In the genomic region with DNA sequence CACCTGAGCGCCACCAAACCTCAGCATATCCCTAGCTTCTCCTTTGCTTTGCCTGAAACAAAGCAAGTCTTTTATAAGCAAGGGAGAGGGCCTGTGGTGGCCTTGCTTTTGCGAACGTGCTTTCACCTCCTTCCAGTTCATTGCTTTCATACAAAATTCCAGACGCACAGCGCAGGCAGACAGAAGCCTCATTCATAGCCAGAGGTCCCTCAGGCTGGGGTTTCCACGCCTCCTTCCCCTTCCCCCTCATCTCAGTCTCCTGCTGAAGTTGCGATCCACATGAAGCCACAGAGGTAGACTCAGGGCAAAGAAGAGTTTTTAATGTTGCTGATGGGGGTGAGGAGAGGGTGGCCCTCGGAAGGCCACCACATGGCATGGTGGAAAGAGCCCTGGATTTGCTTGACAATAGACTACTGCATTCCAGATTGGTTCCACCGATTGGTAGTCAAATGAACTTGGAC, we compare ENCODE assay signal across 14 cellular contexts. TPM values are rescaled to one million over a fixed set of nuclear protein-coding genes. Genes with fewer than 3 reads are reported as not detected.
DNase-seq lines count a peak whose midpoint lies in the region; ATAC-seq and TF ChIP-seq lines count a peak whose summit lies in the region.
"Had no signal": no experiment of that assay in that cellular context is flagged by ENCODE, and none has a peak within 500 bp of the region (broad histone marks: within the 10 kb centered on the region; RNA-seq: fewer than 3 reads in every experiment).

No MANE protein-coding gene starts in this region.

- H3K27ac Mint-ChIP-seq in CD4-positive, alpha-beta T cell, result no peak overlapping the region
- no peak overlapping the region for H3K27ac Mint-ChIP-seq in activated CD8-positive, alpha-beta T cell treated with anti-CD3 and anti-CD28 coated beads for 36 hours
- H3K27ac Mint-ChIP-seq: activated naive CD4-positive, alpha-beta T cell treated with anti-CD3 and anti-CD28 coated beads for 36 hours; B cell had no signal

- H3K27me3 Mint-ChIP-seq in CD4-positive, alpha-beta T cell, result no peaks in the 10 kb centered on the region
- peaks cover 3% of the 10 kb centered on the region for H3K27me3 Mint-ChIP-seq in activated CD8-positive, alpha-beta T cell treated with anti-CD3 and anti-CD28 coated beads for 36 hours

- WGBS in IMR-90 (ENCODE audit: extremely low coverage in 2 of 2, insufficient read length in 1 of 2), 2 experiments, result 90% methylated on average over 2 of the region's 9 CpGs; no CpG with 5 or more reads in 1 of the 2 experiments

- H3K4me1 Mint-ChIP-seq in CD4-positive, alpha-beta T cell (ENCODE audit: low read depth), result no peaks in the 10 kb centered on the region
- peaks cover 2% of the 10 kb centered on the region for H3K4me1 Mint-ChIP-seq in activated CD8-positive, alpha-beta T cell treated with anti-CD3 and anti-CD28 coated beads for 36 hours (ENCODE audit: low read depth)
- H3K4me1 Mint-ChIP-seq: B cell had no signal

- no peaks in the 10 kb centered on the region for H3K9me3 Mint-ChIP-seq in CD4-positive, alpha-beta T cell
- H3K9me3 Mint-ChIP-seq in activated CD8-positive, alpha-beta T cell treated with anti-CD3 and anti-CD28 coated beads for 36 hours, result no peaks in the 10 kb centered on the region
- H3K9me3 Mint-ChIP-seq: activated naive CD4-positive, alpha-beta T cell treated with anti-CD3 and anti-CD28 coated beads for 36 hours had no signal

- H2BK20ac ChIP-seq in IMR-90 (ENCODE audit: low read depth, low read length), result no peak overlapping the region

- no TSS peak for BruUV-seq in IMR-90 (replicated peaks; lab: Mats Ljungman, UMichigan)

- H3K36me3 ChIP-seq in IMR-90 (ENCODE audit: control insufficient read depth, insufficient read depth, low read length), result no peaks in the 10 kb centered on the region
- H3K36me3 ChIP-seq: cardiac muscle cell, upper lobe of right lung, WERI-Rb-1 had no signal

- TF ChIP-seq CTCF in IMR-90 (conservative IDR thresholded peaks at IDR 0.05; ENCODE audit: low read depth, low read length), result no peak
- no peak for TF ChIP-seq CTCF in CD4-positive, alpha-beta T cell (IDR thresholded peaks at IDR 0.05)
- no peak for TF ChIP-seq CTCF in activated CD8-positive, alpha-beta T cell treated with anti-CD3 and anti-CD28 coated beads for 36 hours (IDR thresholded peaks at IDR 0.05)

- peaks cover 18% of the 10 kb centered on the region for H3K4me1 ChIP-seq in IMR-90 (ENCODE audit: control insufficient read depth, insufficient read depth, low read length)

- in situ Hi-C loops in IMR-90 (cut with MboI; ENCODE audit: low sequenced_read_pairs), result no loop called here

- H4K8ac ChIP-seq in IMR-90 (ENCODE audit: low read depth in 2 of 2, low read length in 2 of 2), result peak overlapping the region in 1 of 2 experiments; percentile 35; a peak in 1 of 4 replicates

- POLR2A ChIA-PET in IMR-90 (lab: Charles Lee; ENCODE audit: unreplicated experiment), result no interaction called here
- POLR2A ChIA-PET in CD4-positive, alpha-beta T cell (lab: Charles Lee), result no interaction called here
- POLR2A ChIA-PET in activated CD8-positive, alpha-beta T cell treated with anti-CD3 and anti-CD28 coated beads for 36 hours (lab: Charles Lee), result no interaction called here

- TF ChIP-seq RAD21 in IMR-90 (IDR thresholded peaks at IDR 0.05; ENCODE audit: low read length), result no peak

- H2AK5ac ChIP-seq in IMR-90 (ENCODE audit: low read depth, low read length), result peak overlapping the region; percentile 11; the same call in 1 of the 2 replicates

- H3K4me3 Mint-ChIP-seq in CD4-positive, alpha-beta T cell, result no peak overlapping the region
- no peak overlapping the region for H3K4me3 Mint-ChIP-seq in activated CD8-positive, alpha-beta T cell treated with anti-CD3 and anti-CD28 coated beads for 36 hours
- H3K4me3 Mint-ChIP-seq: activated naive CD4-positive, alpha-beta T cell treated with anti-CD3 and anti-CD28 coated beads for 36 hours; B cell had no signal

- dilution Hi-C loops in IMR-90 (cut with HindIII; ENCODE audit: low sequenced_read_pairs, unreplicated experiment), result no loop called here

- H3K23ac ChIP-seq in IMR-90 (ENCODE audit: low read depth, low read length), result peak overlapping the region; percentile 10; the same call in 1 of the 2 replicates

- no peak for ATAC-seq in IMR-90 (ENCODE audit: low read depth)
- no peak for ATAC-seq in CD4-positive, alpha-beta T cell (ENCODE audit: poor library complexity)
- no peak for ATAC-seq in activated CD8-positive, alpha-beta T cell treated with anti-CD3 and anti-CD28 coated beads for 36 hours
- no peak for ATAC-seq in left lobe of liver

- H2AK9ac ChIP-seq in IMR-90 (replicated peaks; ENCODE audit: low read depth, low read length, poor library complexity), result no peak overlapping the region

- H3K4me2 ChIP-seq in IMR-90 (ENCODE audit: low read depth, low read length), result no peak overlapping the region

- no peak overlapping the region for H3K27ac ChIP-seq in IMR-90 (ENCODE audit: insufficient read depth, low read length)
- H3K27ac ChIP-seq in CD4-positive, alpha-beta T cell (ENCODE audit: low read depth, low read length), result no peak overlapping the region
- H3K27ac ChIP-seq: cardiac muscle cell, upper lobe of right lung, WERI-Rb-1 had no signal

- DNase-seq in IMR-90 (no peak), astrocyte of the hippocampus (ENCODE audit: low read depth, low spot score) (peak; percentile 74), left kidney (ENCODE audit: low read depth, low spot score) (peak; percentile 50), retina (peak; percentile 78), left lobe of liver (ENCODE audit: low spot score) (no peak)
- no peak for DNase-seq in CD4-positive, alpha-beta T cell
- no peak for DNase-seq in activated CD4-positive, alpha-beta T cell treated with anti-CD3 and anti-CD28 coated beads, Interleukin-2, amount 50 U/mL, for 1 hour
- DNase-seq in activated CD8-positive, alpha-beta T cell treated with anti-CD3 and anti-CD28 coated beads for 36 hours, result no peak
- DNase-seq: activated naive CD4-positive, alpha-beta T cell treated with anti-CD3 and anti-CD28 coated beads for 36 hours; NCI-H2107 had no signal

- TF ChIP-seq POLR2A in IMR-90 (IDR thresholded peaks at IDR 0.05; ENCODE audit: low read depth, low read length), result no peak

- no peak overlapping the region for H3K18ac ChIP-seq in IMR-90 (ENCODE audit: low read depth, low read length)

- intact Hi-C loops in IMR-90 (cut with micrococcal nuclease), result no loop called here
- intact Hi-C loops in CD4-positive, alpha-beta T cell (cut with DNase I, micrococcal nuclease), result no loop called here
- intact Hi-C loops in activated CD8-positive, alpha-beta T cell treated with anti-CD3 and anti-CD28 coated beads for 36 hours (cut with micrococcal nuclease), result no loop called here

- H2BK120ac ChIP-seq in IMR-90 (ENCODE audit: low read depth, low read length), result peak overlapping the region; percentile 33; the same call in 1 of the 2 replicates

- H3K4me3 ChIP-seq in IMR-90 (ENCODE audit: insufficient read depth, low read depth, low read length), result no peak overlapping the region
- H3K4me3 ChIP-seq: cardiac muscle cell, upper lobe of right lung had no signal

- H3K14ac ChIP-seq in IMR-90 (replicated peaks; ENCODE audit: low read depth, low read length), result no peak overlapping the region

- no peaks in the 10 kb centered on the region for H3K27me3 ChIP-seq in IMR-90 (ENCODE audit: control insufficient read depth, insufficient read depth, low read length)
- H3K27me3 ChIP-seq in CD4-positive, alpha-beta T cell (ENCODE audit: control insufficient read depth, insufficient read depth, low read length), result no peaks in the 10 kb centered on the region
- H3K27me3 ChIP-seq: cardiac muscle cell, upper lobe of right lung had no signal

- H2BK15ac ChIP-seq in IMR-90 (ENCODE audit: low read depth, low read length), result peak overlapping the region; percentile 43; the same call in 1 of the 3 replicates

- H3K79me1 ChIP-seq in IMR-90 (ENCODE audit: low read depth in 1 of 2, low read length in 2 of 2), result 0 out of 4 replicates have a peak, but pooled peaks cover 0 to 8% of the 10 kb centered on the region in 2 experiments

- H2AFZ ChIP-seq in IMR-90 (replicated peaks; ENCODE audit: low read length, poor library complexity), result no peak overlapping the region

- no peak overlapping the region for H4K5ac ChIP-seq in IMR-90 (ENCODE audit: low read depth, low read length)

- no peak overlapping the region for H3K9ac ChIP-seq in IMR-90 (ENCODE audit: low read depth, low read length)

- H4K20me1 ChIP-seq in IMR-90 (ENCODE audit: insufficient read depth, low read length), result no peaks in the 10 kb centered on the region

- peak overlapping the region; percentile 22; the same call in 1 of the 2 replicates for H4K91ac ChIP-seq in IMR-90 (ENCODE audit: insufficient read depth, low read depth, low read length)

- peaks cover 11% of the 10 kb centered on the region for H3K9me1 ChIP-seq in IMR-90 (ENCODE audit: insufficient read depth, low read length)

- peak overlapping the region; percentile 40; the same call in 1 of the 2 replicates for H3K4ac ChIP-seq in IMR-90 (ENCODE audit: low read depth, low read length)

- no peak overlapping the region for H3K56ac ChIP-seq in IMR-90 (ENCODE audit: extremely low read depth, insufficient read depth, low read length)

- H2BK5ac ChIP-seq in IMR-90 (ENCODE audit: low read depth, low read length, poor library complexity, severe bottlenecking), result no peak overlapping the region

- H3K9me3 ChIP-seq in IMR-90 (ENCODE audit: control insufficient read depth, insufficient read depth, low read length), result no peaks in the 10 kb centered on the region
- no peaks in the 10 kb centered on the region for H3K9me3 ChIP-seq in CD4-positive, alpha-beta T cell (ENCODE audit: control insufficient read depth, low read length)
- H3K9me3 ChIP-seq: upper lobe of right lung had no signal

- CTCF ChIA-PET in IMR-90 (lab: Yijun Ruan, JAX), result no interaction called here
- CTCF ChIA-PET in CD4-positive, alpha-beta T cell (lab: Charles Lee), result no interaction called here
- CTCF ChIA-PET in activated CD8-positive, alpha-beta T cell treated with anti-CD3 and anti-CD28 coated beads for 36 hours (lab: Charles Lee), result no interaction called here

- no peaks in the 10 kb centered on the region for H3K36me3 Mint-ChIP-seq in CD4-positive, alpha-beta T cell (ENCODE audit: low read depth)
- no peaks in the 10 kb centered on the region for H3K36me3 Mint-ChIP-seq in activated CD8-positive, alpha-beta T cell treated with anti-CD3 and anti-CD28 coated beads for 36 hours (ENCODE audit: low read depth)

TF ChIP-seq in IMR-90, 13 proteins besides CTCF, POLR2A, EP300 and RAD21:
- TF ChIP-seq NFE2L2 (IDR thresholded peaks at IDR 0.05; ENCODE audit: low read depth, low read length) (no peak), RCOR1 (IDR thresholded peaks at IDR 0.05; ENCODE audit: insufficient replicate concordance, low read length) (no peak), MAFK (IDR thresholded peaks at IDR 0.05; ENCODE audit: low read depth, low read length) (no peak), SMC3 (IDR thresholded peaks at IDR 0.05; ENCODE audit: low read depth, low read length) (no peak)

RNA-seq across cellular contexts. Expression of gene FLNB, which starts 59.4 kb away (rescaled TPM):
- 124 and 136 TPM in 2 replicates for total RNA-seq in IMR-90 (2012; rRNA removed)
- polyA plus RNA-seq in IMR-90 (2012; rRNA removed), result 78.0 and 81.4 TPM in 2 replicates
- 22.2 and 37.9 TPM in 2 replicates for polyA plus RNA-seq in IMR-90 (2012; cell fraction: cytosol; rRNA removed)
- 338 and 411 TPM in 2 replicates for polyA plus RNA-seq in IMR-90 (2012; cell fraction: nucleus; rRNA removed; ENCODE audit: low replicate concordance)
- 10 to 100 TPM; 39.7 to 42.1 TPM for total RNA-seq in CD4-positive, alpha-beta T cell
- total RNA-seq in activated CD8-positive, alpha-beta T cell treated with anti-CD3 and anti-CD28 coated beads for 36 hours, result 10 to 100 TPM; 26.3 to 28.4 TPM
- total RNA-seq in left lobe of liver, result 52.8 TPM

Comparison
In these comparisons a context has a peak if more than half of its experiments do, and no peak if none do; other contexts are left out.
1. DNase-seq: peak in astrocyte of the hippocampus (single experiment), left kidney (single experiment) and retina (single experiment); none in IMR-90 (single experiment), CD4-positive, alpha-beta T cell (0 of 10), activated CD4-positive, alpha-beta T cell treated with anti-CD3 and anti-CD28 coated beads, Interleukin-2, amount 50 U/mL, for 1 hour (single experiment), activated CD8-positive, alpha-beta T cell treated with anti-CD3 and anti-CD28 coated beads for 36 hours (single experiment) and left lobe of liver (single experiment).